ENCODE assay signal across 1 cellular context in the genomic region with DNA sequence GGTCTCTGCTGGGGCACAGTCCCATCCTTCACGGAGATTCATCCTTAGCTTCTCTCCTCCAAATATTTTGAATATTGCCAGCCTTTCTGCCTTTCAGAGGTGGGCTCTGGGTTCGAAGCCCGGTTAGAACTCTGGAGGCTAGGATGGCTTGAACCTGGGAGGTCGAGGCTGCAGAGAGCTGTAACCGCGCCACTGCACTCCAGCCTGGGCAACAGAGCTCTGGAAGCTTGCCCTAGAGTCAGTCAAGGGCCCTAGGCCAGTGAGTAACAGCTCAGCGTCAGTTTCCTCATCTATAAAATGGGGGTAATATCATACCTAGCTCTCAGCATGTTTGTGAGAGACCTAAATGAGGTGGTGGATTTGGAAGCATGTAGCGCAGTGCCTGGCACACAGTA.
A peak's percentile ranks its signal among the peaks of the same experiment; 100 is the strongest.
TF ChIP-seq lines count a peak whose summit lies in the region.

No MANE protein-coding gene starts in this region.

TF ChIP-seq in GM12878, 131 proteins besides CTCF, POLR2A, EP300 and RAD21:
- 0 out of 2 replicates have a peak, but pooled peaks have one; percentile 3 for TF ChIP-seq POLR2AphosphoS5 (IDR thresholded peaks at IDR 0.05; ENCODE audit: low read length)
- TF ChIP-seq ATF7 (IDR thresholded peaks at IDR 0.05; ENCODE audit: low read depth) = peak; percentile 5; the same call in 1 of the 2 replicates
- TF ChIP-seq NBN (IDR thresholded peaks at IDR 0.05) = no peak
- no peak for TF ChIP-seq CREM (IDR thresholded peaks at IDR 0.05; ENCODE audit: low read depth)
- TF ChIP-seq, protein P1, sequence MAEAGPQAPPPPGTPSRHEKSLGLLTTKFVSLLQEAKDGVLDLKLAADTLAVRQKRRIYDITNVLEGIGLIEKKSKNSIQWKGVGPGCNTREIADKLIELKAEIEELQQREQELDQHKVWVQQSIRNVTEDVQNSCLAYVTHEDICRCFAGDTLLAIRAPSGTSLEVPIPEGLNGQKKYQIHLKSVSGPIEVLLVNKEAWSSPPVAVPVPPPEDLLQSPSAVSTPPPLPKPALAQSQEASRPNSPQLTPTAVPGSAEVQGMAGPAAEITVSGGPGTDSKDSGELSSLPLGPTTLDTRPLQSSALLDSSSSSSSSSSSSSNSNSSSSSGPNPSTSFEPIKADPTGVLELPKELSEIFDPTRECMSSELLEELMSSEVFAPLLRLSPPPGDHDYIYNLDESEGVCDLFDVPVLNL (IDR thresholded peaks at IDR 0.05; ENCODE audit: low read depth, low read length) = no peak
- TF ChIP-seq, protein P2, sequence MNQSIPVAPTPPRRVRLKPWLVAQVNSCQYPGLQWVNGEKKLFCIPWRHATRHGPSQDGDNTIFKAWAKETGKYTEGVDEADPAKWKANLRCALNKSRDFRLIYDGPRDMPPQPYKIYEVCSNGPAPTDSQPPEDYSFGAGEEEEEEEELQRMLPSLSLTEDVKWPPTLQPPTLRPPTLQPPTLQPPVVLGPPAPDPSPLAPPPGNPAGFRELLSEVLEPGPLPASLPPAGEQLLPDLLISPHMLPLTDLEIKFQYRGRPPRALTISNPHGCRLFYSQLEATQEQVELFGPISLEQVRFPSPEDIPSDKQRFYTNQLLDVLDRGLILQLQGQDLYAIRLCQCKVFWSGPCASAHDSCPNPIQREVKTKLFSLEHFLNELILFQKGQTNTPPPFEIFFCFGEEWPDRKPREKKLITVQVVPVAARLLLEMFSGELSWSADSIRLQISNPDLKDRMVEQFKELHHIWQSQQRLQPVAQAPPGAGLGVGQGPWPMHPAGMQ (IDR thresholded peaks at IDR 0.05; ENCODE audit: borderline replicate concordance) = no peak
- TF ChIP-seq, protein P3, sequence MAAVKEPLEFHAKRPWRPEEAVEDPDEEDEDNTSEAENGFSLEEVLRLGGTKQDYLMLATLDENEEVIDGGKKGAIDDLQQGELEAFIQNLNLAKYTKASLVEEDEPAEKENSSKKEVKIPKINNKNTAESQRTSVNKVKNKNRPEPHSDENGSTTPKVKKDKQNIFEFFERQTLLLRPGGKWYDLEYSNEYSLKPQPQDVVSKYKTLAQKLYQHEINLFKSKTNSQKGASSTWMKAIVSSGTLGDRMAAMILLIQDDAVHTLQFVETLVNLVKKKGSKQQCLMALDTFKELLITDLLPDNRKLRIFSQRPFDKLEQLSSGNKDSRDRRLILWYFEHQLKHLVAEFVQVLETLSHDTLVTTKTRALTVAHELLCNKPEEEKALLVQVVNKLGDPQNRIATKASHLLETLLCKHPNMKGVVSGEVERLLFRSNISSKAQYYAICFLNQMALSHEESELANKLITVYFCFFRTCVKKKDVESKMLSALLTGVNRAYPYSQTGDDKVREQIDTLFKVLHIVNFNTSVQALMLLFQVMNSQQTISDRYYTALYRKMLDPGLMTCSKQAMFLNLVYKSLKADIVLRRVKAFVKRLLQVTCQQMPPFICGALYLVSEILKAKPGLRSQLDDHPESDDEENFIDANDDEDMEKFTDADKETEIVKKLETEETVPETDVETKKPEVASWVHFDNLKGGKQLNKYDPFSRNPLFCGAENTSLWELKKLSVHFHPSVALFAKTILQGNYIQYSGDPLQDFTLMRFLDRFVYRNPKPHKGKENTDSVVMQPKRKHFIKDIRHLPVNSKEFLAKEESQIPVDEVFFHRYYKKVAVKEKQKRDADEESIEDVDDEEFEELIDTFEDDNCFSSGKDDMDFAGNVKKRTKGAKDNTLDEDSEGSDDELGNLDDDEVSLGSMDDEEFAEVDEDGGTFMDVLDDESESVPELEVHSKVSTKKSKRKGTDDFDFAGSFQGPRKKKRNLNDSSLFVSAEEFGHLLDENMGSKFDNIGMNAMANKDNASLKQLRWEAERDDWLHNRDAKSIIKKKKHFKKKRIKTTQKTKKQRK (IDR thresholded peaks at IDR 0.05; ENCODE audit: low read depth, low read length) = no peak
- no peak for TF ChIP-seq GABPA (IDR thresholded peaks at IDR 0.05; ENCODE audit: low read depth)
- TF ChIP-seq SMAD5 (IDR thresholded peaks at IDR 0.05; ENCODE audit: low read depth) = 0 out of 2 replicates have a peak, but pooled peaks have one; percentile 24
- TF ChIP-seq BMI1 (IDR thresholded peaks at IDR 0.05; ENCODE audit: borderline replicate concordance) = no peak
- TF ChIP-seq RAD51 (IDR thresholded peaks at IDR 0.05) = no peak
- TF ChIP-seq, protein P4, sequence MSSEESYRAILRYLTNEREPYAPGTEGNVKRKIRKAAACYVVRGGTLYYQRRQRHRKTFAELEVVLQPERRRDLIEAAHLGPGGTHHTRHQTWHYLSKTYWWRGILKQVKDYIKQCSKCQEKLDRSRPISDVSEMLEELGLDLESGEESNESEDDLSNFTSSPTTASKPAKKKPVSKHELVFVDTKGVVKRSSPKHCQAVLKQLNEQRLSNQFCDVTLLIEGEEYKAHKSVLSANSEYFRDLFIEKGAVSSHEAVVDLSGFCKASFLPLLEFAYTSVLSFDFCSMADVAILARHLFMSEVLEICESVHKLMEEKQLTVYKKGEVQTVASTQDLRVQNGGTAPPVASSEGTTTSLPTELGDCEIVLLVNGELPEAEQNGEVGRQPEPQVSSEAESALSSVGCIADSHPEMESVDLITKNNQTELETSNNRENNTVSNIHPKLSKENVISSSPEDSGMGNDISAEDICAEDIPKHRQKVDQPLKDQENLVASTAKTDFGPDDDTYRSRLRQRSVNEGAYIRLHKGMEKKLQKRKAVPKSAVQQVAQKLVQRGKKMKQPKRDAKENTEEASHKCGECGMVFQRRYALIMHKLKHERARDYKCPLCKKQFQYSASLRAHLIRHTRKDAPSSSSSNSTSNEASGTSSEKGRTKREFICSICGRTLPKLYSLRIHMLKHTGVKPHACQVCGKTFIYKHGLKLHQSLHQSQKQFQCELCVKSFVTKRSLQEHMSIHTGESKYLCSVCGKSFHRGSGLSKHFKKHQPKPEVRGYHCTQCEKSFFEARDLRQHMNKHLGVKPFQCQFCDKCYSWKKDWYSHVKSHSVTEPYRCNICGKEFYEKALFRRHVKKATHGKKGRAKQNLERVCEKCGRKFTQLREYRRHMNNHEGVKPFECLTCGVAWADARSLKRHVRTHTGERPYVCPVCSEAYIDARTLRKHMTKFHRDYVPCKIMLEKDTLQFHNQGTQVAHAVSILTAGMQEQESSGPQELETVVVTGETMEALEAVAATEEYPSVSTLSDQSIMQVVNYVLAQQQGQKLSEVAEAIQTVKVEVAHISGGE (CRISPR knock-in tag; IDR thresholded peaks at IDR 0.05) = 0 out of 2 replicates have a peak, but pooled peaks have one; percentile 22
- no peak for TF ChIP-seq YY1 (IDR thresholded peaks at IDR 0.05; ENCODE audit: low read depth, low read length)
- 0 out of 2 replicates have a peak, but pooled peaks have one; percentile 11 for TF ChIP-seq ZBED1 (IDR thresholded peaks at IDR 0.05; ENCODE audit: borderline replicate concordance)
